Comparison of ENCODE assay signal across 11 cellular contexts in the genomic region with DNA sequence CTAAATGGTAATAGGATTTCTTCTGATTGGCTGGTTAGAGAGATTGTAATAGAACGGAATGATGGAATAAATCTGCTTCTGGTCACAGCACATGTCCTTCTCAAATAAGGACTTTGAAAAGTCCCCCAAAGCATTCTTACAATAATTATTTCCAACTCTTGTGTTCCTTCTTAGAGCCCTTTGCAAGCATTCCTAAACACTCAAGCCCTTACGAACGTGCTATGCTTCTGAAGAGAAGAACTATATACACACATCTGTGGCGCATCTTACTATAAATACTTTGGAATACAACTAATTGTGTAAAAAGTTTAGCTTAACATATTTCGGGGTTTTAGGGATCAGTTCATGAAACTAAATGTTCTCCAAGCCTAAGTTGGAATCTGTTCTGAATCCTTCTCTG. TPM values are rescaled to one million over a fixed set of nuclear protein-coding genes. Genes with fewer than 3 reads are reported as not detected.
DNase-seq lines count a peak whose midpoint lies in the region; ATAC-seq, FAIRE-seq and TF ChIP-seq lines count a peak whose summit lies in the region.
"Had no signal": no experiment of that assay in that cellular context is flagged by ENCODE, and none has a peak within 500 bp of the region (broad histone marks: within the 10 kb centered on the region; RNA-seq: fewer than 3 reads in every experiment).

No MANE protein-coding gene starts in this region.

- peaks cover 27% of the 10 kb centered on the region for H4K20me1 ChIP-seq in smooth muscle cell (ENCODE audit: low read depth)

- ATAC-seq in gastroesophageal sphincter = peak; percentile 48
- ATAC-seq: activated CD4-positive, alpha-beta T cell treated with anti-CD3 and anti-CD28 coated beads for 36 hours had no signal

- H3K4me1 ChIP-seq in adrenal gland (replicated peaks in 1 of 2) (peaks cover 22 to 31% of the 10 kb centered on the region in 2 donors), gastroesophageal sphincter (peaks cover 13 to 90% (median 15%) of the 10 kb centered on the region in 3 donors), smooth muscle cell (ENCODE audit: low read depth) (peaks cover 30% of the 10 kb centered on the region)

- intact Hi-C loops in adrenal gland (cut with DNase I) = no loop called here

- H3K9me3 ChIP-seq in adrenal gland (replicated peaks in 1 of 3) (no peaks in the 10 kb centered on the region), gastroesophageal sphincter (no peaks in the 10 kb centered on the region), smooth muscle cell (replicated peaks; ENCODE audit: low read depth) (no peaks in the 10 kb centered on the region)

- TF ChIP-seq CTCF in adrenal gland (IDR thresholded peaks at IDR 0.05) = no peak
- no peak for TF ChIP-seq CTCF in gastroesophageal sphincter (IDR thresholded peaks at IDR 0.05)
- TF ChIP-seq CTCF in smooth muscle cell (IDR thresholded peaks at IDR 0.05; ENCODE audit: borderline replicate concordance, insufficient read depth, poor library complexity, severe bottlenecking) = no peak

- peaks cover 39% of the 10 kb centered on the region for H3F3A ChIP-seq in smooth muscle cell (ENCODE audit: low read depth)

- H3K27ac ChIP-seq in adrenal gland = peak overlapping the region in 3 of 5 donors; percentile 43 to 81 (median 66)
- peak overlapping the region; percentile 79 to 100 (median 88) for H3K27ac ChIP-seq in gastroesophageal sphincter
- H3K27ac ChIP-seq in smooth muscle cell (ENCODE audit: low read depth) = peak overlapping the region; percentile 99

- WGBS in adrenal gland, 4 donors = 64 to 80% (median 74%) methylated on average over 5 of the region's 5 CpGs
- 12 to 18% methylated on average over 5 of the region's 5 CpGs for WGBS in gastroesophageal sphincter (ENCODE audit: low coverage in 1 of 2), 2 donors
- WGBS in smooth muscle cell (ENCODE audit: low lambda C conversion rate) = 29% methylated on average over 5 of the region's 5 CpGs

- H3K36me3 ChIP-seq in adrenal gland (replicated peaks in 1 of 2) (no peaks in the 10 kb centered on the region), gastroesophageal sphincter (no peaks in the 10 kb centered on the region), smooth muscle cell (ENCODE audit: low read depth) (no peaks in the 10 kb centered on the region)

- no peak for TF ChIP-seq EP300 in gastroesophageal sphincter (IDR thresholded peaks at IDR 0.05)

- FAIRE-seq in GM12892 (lab: Jason Lieb, UNC) = peak; percentile 30
- no peak for FAIRE-seq in HTR-8/SVneo (lab: Jason Lieb, UNC)
- FAIRE-seq: D721Med had no signal

- no peak for DNase-seq in GM12892 (ENCODE audit: insufficient read length)
- no peak for DNase-seq in adrenal gland
- DNase-seq in smooth muscle cell (lab: John Stamatoyannopoulos, UW; ENCODE audit: unreplicated experiment) = no peak
- no peak for DNase-seq in HTR-8/SVneo (ENCODE audit: insufficient read length, low spot score)
- DNase-seq in DMS53 treated with DMSO at 0.1 percent for 48 hours (lab: John Stamatoyannopoulos, UW; ENCODE audit: unreplicated experiment) = no peak
- DNase-seq in stimulated activated CD4-positive, alpha-beta T cell treated with anti-CD3 and anti-CD28 coated beads, Interleukin-1b, Interleukin-23, amount 100 ng/mL, for 48 hours = no peak
- no peak for DNase-seq in NCI-H1048 (lab: John Stamatoyannopoulos, UW)
- DNase-seq: activated CD4-positive, alpha-beta T cell treated with anti-CD3 and anti-CD28 coated beads for 36 hours; NCI-H1694 had no signal

- peak overlapping the region; percentile 7 for H2AFZ ChIP-seq in smooth muscle cell (ENCODE audit: low read depth)

- peak overlapping the region; percentile 86 for H3K9ac ChIP-seq in smooth muscle cell (ENCODE audit: low read depth)

- TF ChIP-seq POLR2A in GM12892 (IDR thresholded peaks at IDR 0.05; ENCODE audit: low read depth, low read length) (no peak), adrenal gland (IDR thresholded peaks at IDR 0.05) (no peak), gastroesophageal sphincter (IDR thresholded peaks at IDR 0.05) (no peak)

- H3K4me3 ChIP-seq in adrenal gland (no peak overlapping the region), gastroesophageal sphincter (peak overlapping the region in 1 of 2 donors; percentile 20), smooth muscle cell (peak overlapping the region; percentile 31)

- peaks cover 97% of the 10 kb centered on the region for H3K79me2 ChIP-seq in smooth muscle cell (ENCODE audit: low read depth)

- H3K27me3 ChIP-seq in adrenal gland (no peaks in the 10 kb centered on the region), gastroesophageal sphincter (no peaks in the 10 kb centered on the region), smooth muscle cell (ENCODE audit: low read depth) (no peaks in the 10 kb centered on the region)

- H3K4me2 ChIP-seq in smooth muscle cell = peak overlapping the region; percentile 88

RNA-seq across cellular contexts. Expression of a gene that starts 25.6 kb away (rescaled TPM):
- 39.3 TPM for polyA plus RNA-seq in GM12892 (2012; ENCODE audit: missing spikeins)
- 100 to 1,000 TPM in 6 of 8 donors, 10 to 100 TPM in 2; 91.3 to 166 (median 122) TPM for total RNA-seq in adrenal gland
- 100 to 1,000 TPM in 1 of 3 donors, 10 to 100 TPM in 2; 27.5 to 108 (median 32.4) TPM for polyA plus RNA-seq in adrenal gland
- total RNA-seq in gastroesophageal sphincter = 100 to 1,000 TPM; 553 to 721 (median 692) TPM
- total RNA-seq in smooth muscle cell = 389 and 417 TPM in 2 replicates
- 149 and 151 TPM in 2 replicates for polyA plus RNA-seq in smooth muscle cell
